8 cellular contexts compared by ENCODE assay signal in the genomic region with DNA sequence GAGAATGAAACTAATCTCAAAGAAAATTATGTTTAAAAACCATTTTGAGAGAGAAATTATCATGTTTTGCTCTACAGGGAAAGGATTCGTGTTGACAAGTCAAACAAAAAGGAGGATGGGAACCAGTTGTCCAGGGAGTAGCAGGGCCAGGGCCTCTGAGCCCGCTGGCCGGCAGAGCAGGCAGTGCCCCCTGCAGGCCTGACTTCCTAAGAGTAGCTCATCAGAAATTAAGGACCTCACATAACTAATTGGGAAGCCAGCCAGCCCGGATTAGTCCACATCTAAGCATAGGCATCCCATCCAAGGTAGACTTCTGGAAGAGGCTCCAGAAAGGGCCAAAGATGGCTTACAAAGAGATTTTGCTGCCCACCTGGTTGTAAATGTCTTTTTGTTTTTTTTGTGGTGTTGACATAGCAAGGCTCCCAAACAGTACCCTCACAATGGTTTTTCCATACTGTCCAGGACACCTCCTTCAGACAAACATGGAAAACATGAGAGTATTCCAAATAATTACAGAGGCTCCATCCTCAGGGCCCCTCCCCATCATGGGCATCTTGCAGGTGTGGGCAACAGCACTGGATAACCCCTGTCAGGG.
DNase-seq lines count a peak whose midpoint lies in the region; ATAC-seq and TF ChIP-seq lines count a peak whose summit lies in the region.

No MANE protein-coding gene starts in this region.

- 32 to 60% methylated on average over 1 to 4 of the region's 4 CpGs for WGBS in endodermal cell (ENCODE audit: insufficient coverage in 1 of 2, insufficient read length in 1 of 2), 2 experiments
- 10% methylated on average over 3 of the region's 4 CpGs for WGBS in mesenchymal stem cell
- 65 to 66% methylated on average over 4 of the region's 4 CpGs for WGBS in aorta, 2 donors

- H3K4me2 ChIP-seq in Loucy (ENCODE audit: low read depth, low read length, poor library complexity, severe bottlenecking), result no peak overlapping the region
- no peak overlapping the region for H3K4me2 ChIP-seq in mesenchymal stem cell (ENCODE audit: low read length, poor library complexity, severe bottlenecking)

- H2BK120ac ChIP-seq in mesenchymal stem cell (ENCODE audit: low read depth, low read length), result no peak overlapping the region

- no peak overlapping the region for H3K23ac ChIP-seq in mesenchymal stem cell (ENCODE audit: low read length in 2 of 2)

- peak overlapping the region; percentile 9 for H2BK5ac ChIP-seq in mesenchymal stem cell (ENCODE audit: low read depth, low read length, poor library complexity, severe bottlenecking)

- peak overlapping the region in 1 of 2 experiments; percentile 67 for H3K4ac ChIP-seq in mesenchymal stem cell (ENCODE audit: low read depth in 1 of 2, low read length in 2 of 2)

- H4K8ac ChIP-seq in mesenchymal stem cell (ENCODE audit: low read length), result no peak overlapping the region

- H3K4me1 Mint-ChIP-seq in WTC11 (peaks cover 36% of the 10 kb centered on the region), endodermal cell (peaks cover 15% of the 10 kb centered on the region)

- no peak overlapping the region for H2BK15ac ChIP-seq in mesenchymal stem cell (ENCODE audit: low read depth, poor library complexity, severe bottlenecking)

- H3K9ac ChIP-seq in Loucy (ENCODE audit: low read depth, low read length, poor library complexity, severe bottlenecking) (no peak overlapping the region), endodermal cell (ENCODE audit: extremely low read depth, low read length, poor library complexity, severe bottlenecking) (no peak overlapping the region), mesenchymal stem cell (ENCODE audit: low read length) (no peak overlapping the region)

- DNase-seq in NCI-H1694 (lab: John Stamatoyannopoulos, UW) (peak; percentile 1), NCI-H1694 treated with DMSO at 0.1 percent for 48 hours (lab: John Stamatoyannopoulos, UW) (no peak), WTC11 (ENCODE audit: low spot score) (peak; percentile 75), endodermal cell (peak; percentile 89), mesenchymal stem cell (peak; percentile 50), aorta (peak; percentile 65 to 75)

- CTCF ChIA-PET in WTC11 (lab: Charles Lee), result interaction anchor here (0.5 to 1.5 kb wide), 21 partner anchors 9 to 921 kb away, joined by 3 to 22 read pairs (median 3); no protein-coding TSS in a partner anchor

- H3K79me2 ChIP-seq in Loucy (ENCODE audit: insufficient read depth, low read length), result no peaks in the 10 kb centered on the region

- no peak overlapping the region for H3K14ac ChIP-seq in mesenchymal stem cell (ENCODE audit: low read length in 2 of 2)

- peak overlapping the region in 1 of 2 experiments; percentile 45 for H2BK12ac ChIP-seq in mesenchymal stem cell (ENCODE audit: low read length in 2 of 2)

- H4K20me1 ChIP-seq in Loucy (ENCODE audit: insufficient read depth, low read length, poor library complexity, severe bottlenecking), result no peaks in the 10 kb centered on the region

- H4K91ac ChIP-seq in mesenchymal stem cell (ENCODE audit: low read length), result no peak overlapping the region

- H3K27ac Mint-ChIP-seq in WTC11 (no peak overlapping the region), endodermal cell (no peak overlapping the region)

- H3K9me3 ChIP-seq in Loucy (ENCODE audit: insufficient read depth, low read depth, low read length) (no peaks in the 10 kb centered on the region), endodermal cell (ENCODE audit: control insufficient read depth, low read length) (no peaks in the 10 kb centered on the region), mesenchymal stem cell (ENCODE audit: control insufficient read depth, low read length) (no peaks in the 10 kb centered on the region), aorta (ENCODE audit: control insufficient read depth, low read length) (no peaks in the 10 kb centered on the region)

- peaks cover 42% of the 10 kb centered on the region for H3K27me3 Mint-ChIP-seq in WTC11 (ENCODE audit: low read depth)
- peaks cover 32% of the 10 kb centered on the region for H3K27me3 Mint-ChIP-seq in endodermal cell (ENCODE audit: insufficient read depth)

- H3K79me1 ChIP-seq in mesenchymal stem cell (replicated peaks; ENCODE audit: low read length, poor library complexity, severe bottlenecking), result no peaks in the 10 kb centered on the region

- H3K36me3 ChIP-seq in Loucy (ENCODE audit: insufficient read depth, low read length), result no peaks in the 10 kb centered on the region
- H3K36me3 ChIP-seq in endodermal cell (ENCODE audit: control insufficient read depth, insufficient read depth, low read length), result no peaks in the 10 kb centered on the region
- no peaks in the 10 kb centered on the region for H3K36me3 ChIP-seq in mesenchymal stem cell (ENCODE audit: control insufficient read depth in 1 of 2, insufficient read depth in 2 of 2, low read depth in 1 of 2, low read length in 2 of 2)
- H3K36me3 ChIP-seq in aorta (ENCODE audit: control insufficient read depth in 1 of 2, insufficient read depth in 2 of 2, low read length in 1 of 2), result no peaks in the 10 kb centered on the region

- H3K27me3 ChIP-seq in Loucy (ENCODE audit: insufficient read depth, low read length, poor library complexity, severe bottlenecking), result no peaks in the 10 kb centered on the region
- peaks cover 16% of the 10 kb centered on the region for H3K27me3 ChIP-seq in endodermal cell (ENCODE audit: control insufficient read depth, insufficient read depth, low read length, poor library complexity, severe bottlenecking)
- no peaks in the 10 kb centered on the region for H3K27me3 ChIP-seq in mesenchymal stem cell (ENCODE audit: control insufficient read depth in 1 of 2, insufficient read depth in 1 of 2, low read length in 2 of 2)
- no peaks in the 10 kb centered on the region for H3K27me3 ChIP-seq in aorta (ENCODE audit: control insufficient read depth in 1 of 2, insufficient read depth in 2 of 2, low read length in 1 of 2)

- no peak overlapping the region for H2AFZ ChIP-seq in Loucy (ENCODE audit: low read length)
- no peak overlapping the region for H2AFZ ChIP-seq in mesenchymal stem cell (ENCODE audit: low read depth, low read length)

- no peak overlapping the region for H3K27ac ChIP-seq in endodermal cell (ENCODE audit: low read depth, low read length)
- H3K27ac ChIP-seq in mesenchymal stem cell (ENCODE audit: low read length, poor library complexity, severe bottlenecking), result no peak overlapping the region
- no peak overlapping the region for H3K27ac ChIP-seq in aorta (ENCODE audit: low read depth in 1 of 2, low read length in 2 of 2)

- peak overlapping the region in 1 of 2 experiments; percentile 21 for H3K18ac ChIP-seq in mesenchymal stem cell (ENCODE audit: low read depth in 1 of 2, low read length in 2 of 2)

- intact Hi-C loops in aorta (cut with DNase I), result no loop called here

- H3K4me3 Mint-ChIP-seq in WTC11, result no peak overlapping the region
- H3K4me3 Mint-ChIP-seq in endodermal cell, result no peak overlapping the region

- POLR2A ChIA-PET in WTC11 (lab: Charles Lee), result no interaction called here

- no peak overlapping the region for H3K4me3 ChIP-seq in Loucy (ENCODE audit: low read length, poor library complexity, severe bottlenecking)
- H3K4me3 ChIP-seq in endodermal cell (ENCODE audit: low read length), result no peak overlapping the region
- no peak overlapping the region for H3K4me3 ChIP-seq in mesenchymal stem cell (ENCODE audit: insufficient read depth in 1 of 2, low read depth in 1 of 2, low read length in 2 of 2)
- no peak overlapping the region for H3K4me3 ChIP-seq in aorta (ENCODE audit: low read length in 2 of 2)

- H3K9me3 Mint-ChIP-seq in WTC11 (peaks cover 4% of the 10 kb centered on the region; the same call in 1 of the 2 replicates), endodermal cell (no peaks in the 10 kb centered on the region)

- peak; percentile 92 for ATAC-seq in WTC11
- no peak for ATAC-seq in aorta (ENCODE audit: low FRiP score)
- ATAC-seq in GM21360 (IDR thresholded peaks at IDR 0.05; ENCODE audit: unreplicated experiment), result no peak

- TF ChIP-seq CTCF in Loucy (conservative IDR thresholded peaks at IDR 0.05; ENCODE audit: low read length) (peak; percentile 85), WTC11 (IDR thresholded peaks at IDR 0.05) (peak; percentile 55), endodermal cell (conservative IDR thresholded peaks at IDR 0.05) (peak; percentile 91)

- H3K36me3 Mint-ChIP-seq in WTC11, result no peaks in the 10 kb centered on the region
- H3K36me3 Mint-ChIP-seq in endodermal cell (ENCODE audit: low read depth), result no peaks in the 10 kb centered on the region

- no peaks in the 10 kb centered on the region for H3K9me2 ChIP-seq in Loucy (replicated peaks; ENCODE audit: low read depth, low read length)

- no peaks in the 10 kb centered on the region for H3F3A ChIP-seq in Loucy (ENCODE audit: low read depth)

- H2AK5ac ChIP-seq in mesenchymal stem cell (ENCODE audit: low read length, severe bottlenecking), result peak overlapping the region; percentile 80

- H3K4me1 ChIP-seq in Loucy (ENCODE audit: insufficient read depth, low read length, poor library complexity, severe bottlenecking), result peaks cover 3% of the 10 kb centered on the region
- H3K4me1 ChIP-seq in endodermal cell (ENCODE audit: control insufficient read depth, insufficient read depth, low read length), result no peaks in the 10 kb centered on the region
- peaks cover 4% of the 10 kb centered on the region for H3K4me1 ChIP-seq in mesenchymal stem cell (ENCODE audit: control insufficient read depth, insufficient read depth, low read depth, low read length)
- peaks cover 4 to 5% of the 10 kb centered on the region in 2 donors for H3K4me1 ChIP-seq in aorta (ENCODE audit: control insufficient read depth in 1 of 2, insufficient read depth in 2 of 2, low read length in 2 of 2)

TF ChIP-seq in WTC11, 78 proteins besides CTCF, POLR2A, EP300 and RAD21 (continues in another document):
- TF ChIP-seq SMAD4 (CRISPR knock-in tag; IDR thresholded peaks at IDR 0.05) (no peak), EMX1 (CRISPR knock-in tag; IDR thresholded peaks at IDR 0.05) (no peak)
